In genomic region chr10:130220251-130221185, GRCh38 we compare ENCODE assay signal across 21 cellular contexts.
DNase-seq lines count a peak whose midpoint lies in the region; ATAC-seq and TF ChIP-seq lines count a peak whose summit lies in the region.
"Had no signal": no experiment of that assay in that cellular context is flagged by ENCODE, and none has a peak within 500 bp of the region (broad histone marks: within the 10 kb centered on the region; RNA-seq: fewer than 3 reads in every experiment).

No MANE protein-coding gene starts in this region.

- H3K27me3 Mint-ChIP-seq in CD14-positive monocyte (ENCODE audit: low read depth in 3 of 3) = peaks cover 3 to 9% (median 6%) of the 10 kb centered on the region in 3 donors

- intact Hi-C loops in CD14-positive monocyte (cut with micrococcal nuclease) = no loop called here
- intact Hi-C loops in spleen (cut with DNase I; ENCODE audit: low total_unique reads) = no loop called here

- no peak for TF ChIP-seq CTCF in CD14-positive monocyte (IDR thresholded peaks at IDR 0.05)
- TF ChIP-seq CTCF in WERI-Rb-1 (IDR thresholded peaks at IDR 0.05; ENCODE audit: low read depth, low read length) = no peak
- no peak for TF ChIP-seq CTCF in spleen (IDR thresholded peaks at IDR 0.05 in 8 of 11, conservative IDR thresholded peaks at IDR 0.05 in 3 of 11)

- H3K9me3 ChIP-seq in WERI-Rb-1 (ENCODE audit: severe bottlenecking) = no peaks in the 10 kb centered on the region
- peaks cover 0 to under 1% (median 0%) of the 10 kb centered on the region in 8 donors for H3K9me3 ChIP-seq in spleen

- no peak for TF ChIP-seq POLR2A in spleen (IDR thresholded peaks at IDR 0.05)

- no peaks in the 10 kb centered on the region for H3K36me3 Mint-ChIP-seq in CD14-positive monocyte

- H3K9me3 Mint-ChIP-seq in CD14-positive monocyte = peaks cover 0 to 16% (median 8%) of the 10 kb centered on the region in 7 donors

- H3K4me3 ChIP-seq in WERI-Rb-1 (ENCODE audit: low read depth, low read length) (no peak overlapping the region), spleen (no peak overlapping the region)
- H3K4me3 ChIP-seq: GM23338, PC-9 had no signal

- peaks cover 0 to 4% (median 1%) of the 10 kb centered on the region in 6 donors for H3K4me1 ChIP-seq in spleen

- H3K4me3 Mint-ChIP-seq in CD14-positive monocyte = no peak overlapping the region
- H3K4me3 Mint-ChIP-seq: GM23338 had no signal

- ATAC-seq in HG02642 (IDR thresholded peaks at IDR 0.05; ENCODE audit: poor library complexity, unreplicated experiment) = no peak
- ATAC-seq: GM23338 had no signal

- H3K27me3 ChIP-seq in WERI-Rb-1 (ENCODE audit: insufficient read depth, low read depth, severe bottlenecking) = no peaks in the 10 kb centered on the region
- H3K27me3 ChIP-seq in spleen (replicated peaks in 1 of 7) = no peaks in the 10 kb centered on the region

- DNase-seq in CD14-positive monocyte (ENCODE audit: low spot score) = peak; percentile 39
- DNase-seq in WERI-Rb-1 = peak; percentile 2
- peak; percentile 87 for DNase-seq in mesenteric fat pad (ENCODE audit: low spot score)
- peak; percentile 51 for DNase-seq in spleen
- DNase-seq in NCI-H1092 treated with DMSO at 0.1 percent for 48 hours (lab: John Stamatoyannopoulos, UW) = no peak
- no peak for DNase-seq in NCI-H2029 (lab: John Stamatoyannopoulos, UW)
- DNase-seq: C1 segment of cervical spinal cord, DMS53, GDM1, HCEC 1CT, KBM-7, MM.1S, NCI-H1048, NCI-H1436, NCI-H187 treated with DMSO at 0.1 percent for 48 hours, NCI-H2227 treated with DMSO at 0.1 percent for 48 hours, NCI-H510A, PC-9, RPMI8226 had no signal

- H3K27ac ChIP-seq in WERI-Rb-1 (no peak overlapping the region), spleen (no peak overlapping the region)
- H3K27ac ChIP-seq: PC-9 had no signal

- 86 to 91% (median 88%) methylated on average over 19 of the region's 19 CpGs for WGBS in spleen, 5 donors

- H3K36me3 ChIP-seq in WERI-Rb-1 (no peaks in the 10 kb centered on the region), spleen (no peaks in the 10 kb centered on the region)

- no peaks in the 10 kb centered on the region for H3K4me1 Mint-ChIP-seq in CD14-positive monocyte
- H3K4me1 Mint-ChIP-seq: GM23338 had no signal

- H3K27ac Mint-ChIP-seq in CD14-positive monocyte = peak overlapping the region in 1 of 7 donors; percentile 28
- H3K27ac Mint-ChIP-seq: GM23338 had no signal

Comparison
In these comparisons a context has a peak if more than half of its experiments do, and no peak if none do; other contexts are left out.
1. DNase-seq: peak in CD14-positive monocyte (single experiment), WERI-Rb-1 (single experiment), mesenteric fat pad (single experiment) and spleen (single experiment); none in NCI-H1092 treated with DMSO at 0.1 percent for 48 hours (single experiment) and NCI-H2029 (single experiment).